8 cellular contexts compared by ENCODE assay signal in genomic region chr10:22319559-22320558, GRCh38. TPM values are rescaled to one million over a fixed set of nuclear protein-coding genes. Genes with fewer than 3 reads are reported as not detected.
DNase-seq lines count a peak whose midpoint lies in the region; ATAC-seq and TF ChIP-seq lines count a peak whose summit lies in the region.

No MANE protein-coding gene starts in this region.

- H3K36me3 ChIP-seq in RWPE2 (ENCODE audit: low read depth): no peaks in the 10 kb centered on the region

- peaks cover 30% of the 10 kb centered on the region for H3K27me3 ChIP-seq in RWPE2 (ENCODE audit: insufficient read depth, poor library complexity, severe bottlenecking)

- ATAC-seq in RWPE2 (ENCODE audit: low read depth) (no peak), GM19351 (IDR thresholded peaks at IDR 0.05; ENCODE audit: unreplicated experiment) (no peak)

- DNase-seq in DMS53 (lab: John Stamatoyannopoulos, UW): peak; percentile 60
- no peak for DNase-seq in DMS53 treated with DMSO at 0.1 percent for 48 hours (lab: John Stamatoyannopoulos, UW; ENCODE audit: unreplicated experiment)
- DNase-seq in RWPE2 (ENCODE audit: low spot score): no peak
- DNase-seq in epithelial cell of proximal tubule (ENCODE audit: low read depth): no peak
- peak; percentile 42 for DNase-seq in pons (ENCODE audit: low spot score)
- no peak for DNase-seq in RPMI8226
- DNase-seq in NCI-H1694 treated with DMSO at 0.1 percent for 48 hours (lab: John Stamatoyannopoulos, UW): no peak

- peak overlapping the region; percentile 35 for H3K27ac ChIP-seq in RWPE2 (ENCODE audit: poor library complexity, severe bottlenecking)

- peaks cover 14% of the 10 kb centered on the region for H3K4me1 ChIP-seq in RWPE2 (ENCODE audit: insufficient read depth, poor library complexity, severe bottlenecking)

- H3K9me3 ChIP-seq in RWPE2 (ENCODE audit: severe bottlenecking): no peaks in the 10 kb centered on the region

- TF ChIP-seq CTCF in RWPE2 (IDR thresholded peaks at IDR 0.05; ENCODE audit: poor library complexity, severe bottlenecking) (no peak), epithelial cell of proximal tubule (conservative IDR thresholded peaks at IDR 0.05; ENCODE audit: low read depth, low read length) (no peak)

- peak overlapping the region; percentile 93 for H3K4me3 ChIP-seq in RWPE2 (ENCODE audit: severe bottlenecking)
- H3K4me3 ChIP-seq in epithelial cell of proximal tubule (ENCODE audit: low read depth, low read length): peak overlapping the region; percentile 50

RNA-seq across cellular contexts. Expression of gene BMI1, which starts 1.0 kb away (rescaled TPM):
- total RNA-seq in epithelial cell of proximal tubule: 29.6 and 37.2 TPM in 2 replicates

RNA-seq across cellular contexts. Expression of gene COMMD3, which starts 3.7 kb away (rescaled TPM):
- total RNA-seq in epithelial cell of proximal tubule: 41.7 and 43.8 TPM in 2 replicates

RNA-seq across cellular contexts. Expression of gene SPAG6, which starts 25.4 kb away (rescaled TPM):
- total RNA-seq in epithelial cell of proximal tubule: 0.07 TPM in 1 of 2 replicates, not detected in the other

Comparison
In these comparisons a context has a peak if more than half of its experiments do, and no peak if none do; other contexts are left out.
1. DNase-seq: peak in DMS53 (single experiment) and pons (single experiment); none in DMS53 treated with DMSO at 0.1 percent for 48 hours (single experiment), RWPE2 (single experiment), epithelial cell of proximal tubule (single experiment), RPMI8226 (single experiment) and NCI-H1694 treated with DMSO at 0.1 percent for 48 hours (single experiment).